Comparison of ENCODE assay signal across 25 cellular contexts in genomic region chr13:31110169-31110568, GRCh38.
"Had no signal": no experiment of that assay in that cellular context is flagged by ENCODE, and none has a peak within 500 bp of the region (broad histone marks: within the 10 kb centered on the region; RNA-seq: fewer than 3 reads in every experiment).

No MANE protein-coding gene starts in this region.

- H3K9me3 Mint-ChIP-seq: naive thymus-derived CD8-positive, alpha-beta T cell; neural crest cell; stimulated activated naive B cell treated with anti-CD40 and anti-IgM and Interleukin-4, amounts not matched to agents 10 μg/mL and 1 μg/mL and 100 μg/mL, for 72 hours; stimulated activated naive CD8-positive, alpha-beta T cell treated with anti-CD3 and anti-CD28 coated beads, Interleukin-15, Interleukin-2, amounts not matched to agents 100 ng/mL and 50 ng/mL, for 24 hours had no signal

- H2AFZ ChIP-seq: parathyroid adenoma had no signal

- H3K79me2 ChIP-seq: parathyroid adenoma had no signal

- H3K4me1 ChIP-seq: foreskin keratinocyte, gastroesophageal sphincter, heart right ventricle, left lung, parathyroid adenoma, right atrium auricular region, sigmoid colon, tibial nerve had no signal

- H3K27ac Mint-ChIP-seq: naive thymus-derived CD8-positive, alpha-beta T cell; progenitor cell of endocrine pancreas; stimulated activated naive B cell treated with anti-CD40 and anti-IgM and Interleukin-4, amounts not matched to agents 10 μg/mL and 1 μg/mL and 100 μg/mL, for 72 hours; stimulated activated naive CD8-positive, alpha-beta T cell treated with anti-CD3 and anti-CD28 coated beads, Interleukin-15, Interleukin-2, amounts not matched to agents 100 ng/mL and 50 ng/mL, for 24 hours had no signal

- H3K9me3 ChIP-seq: esophagus muscularis mucosa, gastroesophageal sphincter, heart right ventricle, left lung, neutrophil, right atrium auricular region, sigmoid colon, thoracic aorta, tibial nerve, vagina had no signal

- ATAC-seq: foreskin keratinocyte; gastroesophageal sphincter; left lung; naive thymus-derived CD8-positive, alpha-beta T cell; stimulated activated naive B cell treated with anti-CD40 and anti-IgM and Interleukin-4, amounts not matched to agents 10 μg/mL and 1 μg/mL and 100 μg/mL, for 72 hours had no signal

- H3K4me1 Mint-ChIP-seq: naive thymus-derived CD8-positive, alpha-beta T cell; neural crest cell; stimulated activated naive B cell treated with anti-CD40 and anti-IgM and Interleukin-4, amounts not matched to agents 10 μg/mL and 1 μg/mL and 100 μg/mL, for 72 hours had no signal

- H3K27me3 ChIP-seq: esophagus muscularis mucosa, foreskin keratinocyte, gastroesophageal sphincter, left lung, right atrium auricular region, sigmoid colon, tibial nerve, vagina had no signal

- H3K4me3 Mint-ChIP-seq: naive thymus-derived CD8-positive, alpha-beta T cell; neural crest cell; stimulated activated naive B cell treated with anti-CD40 and anti-IgM and Interleukin-4, amounts not matched to agents 10 μg/mL and 1 μg/mL and 100 μg/mL, for 72 hours; stimulated activated naive CD8-positive, alpha-beta T cell treated with anti-CD3 and anti-CD28 coated beads, Interleukin-15, Interleukin-2, amounts not matched to agents 100 ng/mL and 50 ng/mL, for 24 hours had no signal

- H3K9ac ChIP-seq: parathyroid adenoma had no signal

- H3K4me3 ChIP-seq: esophagus muscularis mucosa, gastroesophageal sphincter, heart right ventricle, left lung, right atrium auricular region, sigmoid colon, thoracic aorta, tibial nerve, vagina had no signal

- H3K36me3 ChIP-seq: esophagus muscularis mucosa, gastroesophageal sphincter, heart right ventricle, left lung, neutrophil, right atrium auricular region, sigmoid colon, thoracic aorta, tibial nerve, vagina had no signal

- FAIRE-seq: colon, endothelial cell of umbilical vein, islet of Langerhans had no signal

- DNase-seq: dermis blood vessel endothelial cell; effector memory CD4-positive, alpha-beta T cell; foreskin keratinocyte; heart right ventricle; hippocampal formation; left cardiac atrium; left lung; naive thymus-derived CD8-positive, alpha-beta T cell; sigmoid colon; stimulated activated CD4-positive, alpha-beta T cell treated with anti-CD3 and anti-CD28 coated beads, Interleukin-4, amount 100 ng/mL, for 4 hours; stimulated activated naive B cell treated with anti-CD40 and anti-IgM and Interleukin-4, amounts not matched to agents 10 μg/mL and 1 μg/mL and 100 μg/mL, for 72 hours had no signal

- H3K36me3 Mint-ChIP-seq: naive thymus-derived CD8-positive, alpha-beta T cell; stimulated activated naive B cell treated with anti-CD40 and anti-IgM and Interleukin-4, amounts not matched to agents 10 μg/mL and 1 μg/mL and 100 μg/mL, for 72 hours had no signal

- H3K27ac ChIP-seq: esophagus muscularis mucosa, foreskin keratinocyte, gastroesophageal sphincter, heart right ventricle, left lung, neutrophil, parathyroid adenoma, right atrium auricular region, sigmoid colon, thoracic aorta, tibial nerve, vagina had no signal
